In the genomic region with DNA sequence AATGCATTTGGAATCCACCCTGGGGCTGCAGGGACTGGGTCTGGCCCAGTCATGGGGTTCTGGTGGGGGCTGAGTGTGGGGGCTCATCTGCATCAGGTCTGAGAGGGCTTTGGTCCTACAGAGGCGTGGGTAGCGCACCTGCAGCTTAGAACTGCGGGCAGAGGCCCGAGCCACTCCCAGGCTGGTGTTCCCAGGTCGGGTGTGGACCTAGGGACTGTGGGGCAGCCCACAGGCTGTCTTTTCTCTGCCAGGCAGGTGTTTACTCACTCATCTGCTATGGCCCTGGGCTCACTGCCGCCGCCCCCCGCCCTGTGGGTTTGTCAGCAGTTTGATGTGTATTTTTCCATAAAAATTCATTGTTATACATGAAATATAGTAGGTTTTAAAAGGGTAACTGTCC, we compare ENCODE assay signal across 15 cellular contexts. TPM values are rescaled to one million over a fixed set of nuclear protein-coding genes. Genes with fewer than 3 reads are reported as not detected.
DNase-seq lines count a peak whose midpoint lies in the region; ATAC-seq and TF ChIP-seq lines count a peak whose summit lies in the region.
"Had no signal": no experiment of that assay in that cellular context is flagged by ENCODE, and none has a peak within 500 bp of the region (broad histone marks: within the 10 kb centered on the region; RNA-seq: fewer than 3 reads in every experiment).

No MANE protein-coding gene starts in this region.

- DNase-seq in colonic mucosa = peak; percentile 43
- DNase-seq in osteoblast (ENCODE audit: insufficient read length, low spot score, missing footprints) = peak; percentile 66
- DNase-seq in transverse colon = peak; percentile 43
- DNase-seq in GM03348 (ENCODE audit: low spot score) = no peak
- no peak for DNase-seq in NCI-H2196 (lab: John Stamatoyannopoulos, UW; ENCODE audit: unreplicated experiment)
- DNase-seq: BE2C; CD4-positive, alpha-beta memory T cell; DMS153; DMS79 treated with DMSO at 0.1 percent for 48 hours; EL; H7 had no signal

- no peak for TF ChIP-seq EP300 in transverse colon (IDR thresholded peaks at IDR 0.05; ENCODE audit: low read depth)

- H3K9me3 ChIP-seq in colonic mucosa (no peaks in the 10 kb centered on the region), osteoblast (ENCODE audit: low read depth, low read length) (no peaks in the 10 kb centered on the region), transverse colon (no peaks in the 10 kb centered on the region)
- H3K9me3 ChIP-seq: BE2C had no signal

- H3K4me3 ChIP-seq in colonic mucosa = no peak overlapping the region
- no peak overlapping the region for H3K4me3 ChIP-seq in osteoblast (ENCODE audit: insufficient read depth, low read length)
- no peak overlapping the region for H3K4me3 ChIP-seq in transverse colon
- H3K4me3 ChIP-seq: A549, GM23338 had no signal

- H3K4me2 ChIP-seq in osteoblast (ENCODE audit: insufficient read depth, low read length) = no peak overlapping the region
- H3K4me2 ChIP-seq: A549, GM23338 had no signal

- H3K79me2 ChIP-seq in osteoblast (ENCODE audit: insufficient read depth, low read length) = no peaks in the 10 kb centered on the region

- intact Hi-C loops in colonic mucosa (cut with DNase I) (no loop called here), transverse colon (cut with DNase I; ENCODE audit: low total_unique reads) (no loop called here)

- in situ Hi-C loops in transverse colon (cut with MboI; ENCODE audit: low pct_ligation_motif_present in 1 of 4, low pct_unique_long_range_greater_than_20kb in 1 of 4, low sequenced_read_pairs in 3 of 4) = no loop called here

- H3K27ac ChIP-seq in colonic mucosa (no peak overlapping the region), osteoblast (ENCODE audit: low read depth, low read length) (no peak overlapping the region), transverse colon (no peak overlapping the region)
- H3K27ac ChIP-seq: A549, C4-2B had no signal

- H3K9ac ChIP-seq in colonic mucosa (ENCODE audit: low read depth in 2 of 2, low read length in 2 of 2) = no peak overlapping the region

- H3K4me1 ChIP-seq in colonic mucosa (peaks cover 6% of the 10 kb centered on the region), osteoblast (ENCODE audit: insufficient read depth, low read length) (no peaks in the 10 kb centered on the region), transverse colon (peaks cover 0 to 6% (median 2%) of the 10 kb centered on the region in 4 donors)
- H3K4me1 ChIP-seq: A549, BE2C had no signal

- TF ChIP-seq CTCF in colonic mucosa (IDR thresholded peaks at IDR 0.05) (no peak), osteoblast (IDR thresholded peaks at IDR 0.05; ENCODE audit: extremely low read depth, low read depth, low read length) (no peak), transverse colon (IDR thresholded peaks at IDR 0.05) (no peak)

- no peaks in the 10 kb centered on the region for H3K27me3 ChIP-seq in colonic mucosa
- H3K27me3 ChIP-seq in osteoblast (ENCODE audit: insufficient read depth, low read length) = no peaks in the 10 kb centered on the region
- no peaks in the 10 kb centered on the region for H3K27me3 ChIP-seq in transverse colon
- H3K27me3 ChIP-seq: BE2C had no signal

- no peaks in the 10 kb centered on the region for H4K20me1 ChIP-seq in osteoblast (ENCODE audit: insufficient read depth, low read length)

- no peak for TF ChIP-seq POLR2A in transverse colon (IDR thresholded peaks at IDR 0.05)

- no peak overlapping the region for H2AFZ ChIP-seq in osteoblast (ENCODE audit: low read length)
- H2AFZ ChIP-seq: GM23338 had no signal

- 33 to 67% methylated on average over 3 to 8 of the region's 8 CpGs for WGBS in transverse colon (ENCODE audit: low coverage in 1 of 2), 2 donors

- peak; percentile 29 for ATAC-seq in esophagus mucosa
- ATAC-seq: A549, GM23338 had no signal

- H3K36me3 ChIP-seq in colonic mucosa (no peaks in the 10 kb centered on the region), osteoblast (ENCODE audit: insufficient read depth, low read length) (no peaks in the 10 kb centered on the region), transverse colon (no peaks in the 10 kb centered on the region)
- H3K36me3 ChIP-seq: BE2C had no signal

RNA-seq across cellular contexts. Expression of a gene that starts 27.0 kb away (rescaled TPM):
- total RNA-seq in colonic mucosa (1 to 10 TPM; 1.3 to 4.4 TPM), esophagus mucosa (32.5 TPM), osteoblast (not detected in 2 replicates), transverse colon (10 to 100 TPM in 1 of 4 donors, 1 to 10 TPM in 3; 1.8 to 11.6 (median 2.6) TPM)

Comparison
In these comparisons a context has a peak if more than half of its experiments do, and no peak if none do; other contexts are left out.
1. DNase-seq: peak in colonic mucosa (single experiment), osteoblast (single experiment) and transverse colon (single experiment); none in GM03348 (single experiment) and NCI-H2196 (single experiment).